In genomic region chrX:87896057-87896456, GRCh38 we compare ENCODE assay signal across 34 cellular contexts.
"Had no signal": no experiment of that assay in that cellular context is flagged by ENCODE, and none has a peak within 500 bp of the region (broad histone marks: within the 10 kb centered on the region; RNA-seq: fewer than 3 reads in every experiment).

No MANE protein-coding gene starts in this region.

- H3K9ac ChIP-seq: SK-N-SH had no signal

- H3K4me1 Mint-ChIP-seq: activated CD4-positive, alpha-beta T cell treated with anti-CD3 and anti-CD28 coated beads, Interleukin-2, amount 10 ng/mL, durations not matched to agents 24 days and 14 days; activated naive CD8-positive, alpha-beta T cell treated with anti-CD3 and anti-CD28 coated beads, Interleukin-2, amount 50 U/mL, for 24 hours; activated T-helper 17 cell treated with anti-CD3 and anti-CD28 coated beads, Interleukin-2, amount 50 U/mL, for 72 hours had no signal

- H3K36me3 Mint-ChIP-seq: activated naive CD4-positive, alpha-beta T cell treated with anti-CD3 and anti-CD28 coated beads, Interleukin-2, amount 50 U/mL, for 72 hours had no signal

- H3K4me1 ChIP-seq: Peyer's patch, SJSA1 had no signal

- H3K9me3 Mint-ChIP-seq: activated CD4-positive, alpha-beta T cell treated with anti-CD3 and anti-CD28 coated beads, Interleukin-2, amount 10 ng/mL, durations not matched to agents 24 days and 14 days; activated naive CD4-positive, alpha-beta T cell treated with anti-CD3 and anti-CD28 coated beads, Interleukin-2, amount 50 U/mL, for 72 hours; activated naive CD8-positive, alpha-beta T cell treated with anti-CD3 and anti-CD28 coated beads, Interleukin-2, amount 50 U/mL, for 24 hours; activated T-helper 17 cell treated with anti-CD3 and anti-CD28 coated beads, Interleukin-2, amount 50 U/mL, for 72 hours; T-helper 1 cell treated with Interleukin-12 subunit alpha and Interleukin-12 subunit beta and Interleukin-4 antibody, amounts not matched to agents 30 μg/mL and 1 μg/mL, for 36 hours; T-helper 2 cell treated with Interferon-gamma antibody and Interleukin-4, amounts not matched to agents 5 μg/mL and 100 μg/mL, for 36 hours had no signal

- H3K27me3 Mint-ChIP-seq: activated CD4-positive, alpha-beta T cell treated with anti-CD3 and anti-CD28 coated beads, Interleukin-2, amount 10 ng/mL, durations not matched to agents 24 days and 14 days; activated naive CD8-positive, alpha-beta T cell treated with anti-CD3 and anti-CD28 coated beads, Interleukin-2, amount 50 U/mL, for 24 hours; activated T-helper 17 cell treated with anti-CD3 and anti-CD28 coated beads, Interleukin-2, amount 50 U/mL, for 72 hours had no signal

- H3K4me3 ChIP-seq: Peyer's patch, SJSA1 had no signal

- H3K27me3 ChIP-seq: brain microvascular endothelial cell, Peyer's patch, SJSA1 had no signal

- ATAC-seq: activated CD8-positive, alpha-beta T cell treated with anti-CD3 and anti-CD28 coated beads, Interleukin-2, amount 10 ng/mL, durations not matched to agents 7 days and 5 days; activated naive CD4-positive, alpha-beta T cell treated with anti-CD3 and anti-CD28 coated beads, Interleukin-2, amount 50 U/mL, for 72 hours; activated naive CD8-positive, alpha-beta T cell treated with anti-CD3 and anti-CD28 coated beads, Interleukin-2, amount 50 U/mL, for 24 hours; activated T-helper 17 cell treated with anti-CD3 and anti-CD28 coated beads, Interleukin-2, amount 50 U/mL, for 72 hours; PC-3 had no signal

- FAIRE-seq: TTC549 had no signal

- H3K4me2 ChIP-seq: SK-N-SH had no signal

- H3K9me3 ChIP-seq: Peyer's patch, SJSA1, SK-N-SH had no signal

- DNase-seq: activated CD4-positive, alpha-beta T cell treated with anti-CD3 and anti-CD28 coated beads, Interleukin-2, amount 10 ng/mL, durations not matched to agents 24 days and 14 days; activated CD4-positive, alpha-beta T cell treated with anti-CD3 and anti-CD28 coated beads, Interleukin-2, amount 50 U/mL, for 4 hours; activated CD8-positive, alpha-beta memory T cell treated with anti-CD3 and anti-CD28 coated beads, Interleukin-2, amount 50 U/mL, for 4 hours; activated CD8-positive, alpha-beta T cell treated with anti-CD3 and anti-CD28 coated beads, Interleukin-2, amount 10 ng/mL, durations not matched to agents 7 days and 5 days; activated gamma-delta T cell; activated naive CD4-positive, alpha-beta T cell treated with anti-CD3 and anti-CD28 coated beads for 36 hours; activated naive CD8-positive, alpha-beta T cell treated with anti-CD3 and anti-CD28 coated beads, Interleukin-2, amount 50 U/mL, for 24 hours; activated T-cell treated with anti-CD3 and anti-CD28 coated beads, Interleukin-2, amount 50 U/mL, for 48 hours; anterior cingulate cortex; brain microvascular endothelial cell; central memory CD4-positive, alpha-beta T cell; MM.1S; MV-4-11; NCI-H1092; NCI-H1436 treated with DMSO at 0.1 percent for 48 hours; NCI-H1694 treated with DMSO at 0.1 percent for 48 hours; NCI-H2029; NCI-H2107; NCI-H2171; NCI-H510A; NCI-H526; NCI-H748 treated with DMSO at 0.1 percent for 48 hours; NK-92 treated with Interleukin-12 subunit alpha and Interleukin-12 subunit beta, amount 100 ng/mL, for 24 hours; PC-3; Peyer's patch; RPMI8226; SHP77 treated with DMSO at 0.1 percent for 48 hours; SK-N-SH had no signal

- H3K4me3 Mint-ChIP-seq: activated CD4-positive, alpha-beta T cell treated with anti-CD3 and anti-CD28 coated beads, Interleukin-2, amount 10 ng/mL, durations not matched to agents 24 days and 14 days; activated CD8-positive, alpha-beta T cell treated with anti-CD3 and anti-CD28 coated beads, Interleukin-2, amount 10 ng/mL, durations not matched to agents 7 days and 5 days; activated naive CD4-positive, alpha-beta T cell treated with anti-CD3 and anti-CD28 coated beads for 36 hours; activated naive CD8-positive, alpha-beta T cell treated with anti-CD3 and anti-CD28 coated beads, Interleukin-2, amount 50 U/mL, for 24 hours; activated T-helper 17 cell treated with anti-CD3 and anti-CD28 coated beads, Interleukin-2, amount 50 U/mL, for 72 hours; T-helper 1 cell treated with Interleukin-12 subunit alpha and Interleukin-12 subunit beta and Interleukin-4 antibody, amounts not matched to agents 30 μg/mL and 1 μg/mL, for 36 hours; T-helper 2 cell treated with Interferon-gamma antibody and Interleukin-4, amounts not matched to agents 5 μg/mL and 100 μg/mL, for 36 hours had no signal

- H3K27ac Mint-ChIP-seq: activated CD4-positive, alpha-beta T cell treated with anti-CD3 and anti-CD28 coated beads, Interleukin-2, amount 10 ng/mL, durations not matched to agents 24 days and 14 days; activated CD8-positive, alpha-beta T cell treated with anti-CD3 and anti-CD28 coated beads, Interleukin-2, amount 10 ng/mL, durations not matched to agents 7 days and 5 days; activated naive CD4-positive, alpha-beta T cell treated with anti-CD3 and anti-CD28 coated beads for 36 hours; activated naive CD4-positive, alpha-beta T cell treated with anti-CD3 and anti-CD28 coated beads, Interleukin-2, amount 50 U/mL, for 72 hours; activated naive CD8-positive, alpha-beta T cell treated with anti-CD3 and anti-CD28 coated beads, Interleukin-2, amount 50 U/mL, for 24 hours; activated T-helper 17 cell treated with anti-CD3 and anti-CD28 coated beads, Interleukin-2, amount 50 U/mL, for 72 hours; T-helper 1 cell treated with Interleukin-12 subunit alpha and Interleukin-12 subunit beta and Interleukin-4 antibody, amounts not matched to agents 30 μg/mL and 1 μg/mL, for 36 hours; T-helper 2 cell treated with Interferon-gamma antibody and Interleukin-4, amounts not matched to agents 5 μg/mL and 100 μg/mL, for 36 hours had no signal

- H3K27ac ChIP-seq: brain microvascular endothelial cell, Peyer's patch, SJSA1 had no signal

- H3K36me3 ChIP-seq: brain microvascular endothelial cell, Peyer's patch, SJSA1 had no signal
